Comparison of ENCODE assay signal across 23 cellular contexts in genomic region chr5:32068561-32068960, GRCh38.
"Had no signal": no experiment of that assay in that cellular context is flagged by ENCODE, and none has a peak within 500 bp of the region (broad histone marks: within the 10 kb centered on the region; RNA-seq: fewer than 3 reads in every experiment).

No MANE protein-coding gene starts in this region.

- H3K36me3 ChIP-seq: colonic mucosa had no signal

- H3K4me3 ChIP-seq: colonic mucosa, esophagus muscularis mucosa, gastrocnemius medialis, heart right ventricle, left lung, lower lobe of right lung had no signal

- DNase-seq: colonic mucosa; cortex of kidney; effector CD8-positive, alpha-beta T cell; effector memory CD8-positive, alpha-beta T cell; endodermal cell; foreskin fibroblast; foreskin melanocyte; gastrocnemius medialis; glutamatergic neuron; heart right ventricle; hippocampal formation; left cardiac atrium; left lung; left ventricle myocardium superior; lower lobe of right lung; mammary epithelial cell; mesendoderm; midbrain; naive thymus-derived CD4-positive, alpha-beta T cell had no signal

- ATAC-seq: effector memory CD8-positive, alpha-beta T cell; gastrocnemius medialis; heart right ventricle; left cardiac atrium; left lung; left ventricle myocardium superior; lower lobe of right lung; naive thymus-derived CD4-positive, alpha-beta T cell had no signal

- H3K4me1 ChIP-seq: colonic mucosa, esophagus muscularis mucosa, gastrocnemius medialis, left lung, lower lobe of right lung had no signal

- H3K27ac ChIP-seq: colonic mucosa, esophagus muscularis mucosa, gastrocnemius medialis, heart right ventricle, left lung, lower lobe of right lung had no signal

- H3K9me3 ChIP-seq: colonic mucosa, esophagus muscularis mucosa, gastrocnemius medialis, heart right ventricle, left lung, lower lobe of right lung had no signal

- FAIRE-seq: endometrium, islet of Langerhans, keratinocyte had no signal

- H3K27me3 ChIP-seq: colonic mucosa, esophagus muscularis mucosa, gastrocnemius medialis, heart right ventricle, left lung had no signal
